ENCODE assay signal across 1 cellular context in the genomic region with DNA sequence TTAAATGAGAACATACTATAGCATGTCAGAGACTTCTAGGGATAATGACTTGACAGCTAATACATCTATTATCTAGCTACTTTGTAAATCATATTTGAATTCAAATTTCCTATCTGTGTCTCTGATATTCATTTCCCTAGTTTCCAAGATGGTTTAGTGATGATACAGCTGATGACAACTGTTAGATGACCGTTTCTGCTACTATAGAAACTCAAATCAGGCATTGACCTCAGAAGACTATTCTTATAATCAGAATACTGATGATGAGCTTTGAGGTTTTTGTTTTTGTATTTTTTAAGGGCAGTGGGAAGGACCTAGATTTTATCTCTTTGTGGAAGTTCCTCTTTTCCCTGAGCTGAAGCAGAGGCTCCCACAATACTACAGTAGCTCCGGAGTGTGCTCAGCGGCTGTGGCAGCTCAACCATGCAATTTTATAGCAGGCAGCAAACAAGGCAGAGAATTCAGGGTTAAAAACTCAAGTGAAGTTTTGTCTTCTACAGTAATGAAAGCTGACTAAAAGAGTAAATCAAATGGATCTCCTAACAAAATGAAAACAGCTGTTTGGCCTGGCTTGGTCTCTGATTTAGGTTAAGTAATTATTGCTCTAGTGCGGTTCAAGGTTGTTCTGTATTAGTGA.
A peak's percentile ranks its signal among the peaks of the same experiment; 100 is the strongest.
TF ChIP-seq lines count a peak whose summit lies in the region.

No MANE protein-coding gene starts in this region.

TF ChIP-seq in HEK293, 187 proteins besides CTCF, POLR2A, EP300 and RAD21 (continued from another document):
- TF ChIP-seq, protein P1, sequence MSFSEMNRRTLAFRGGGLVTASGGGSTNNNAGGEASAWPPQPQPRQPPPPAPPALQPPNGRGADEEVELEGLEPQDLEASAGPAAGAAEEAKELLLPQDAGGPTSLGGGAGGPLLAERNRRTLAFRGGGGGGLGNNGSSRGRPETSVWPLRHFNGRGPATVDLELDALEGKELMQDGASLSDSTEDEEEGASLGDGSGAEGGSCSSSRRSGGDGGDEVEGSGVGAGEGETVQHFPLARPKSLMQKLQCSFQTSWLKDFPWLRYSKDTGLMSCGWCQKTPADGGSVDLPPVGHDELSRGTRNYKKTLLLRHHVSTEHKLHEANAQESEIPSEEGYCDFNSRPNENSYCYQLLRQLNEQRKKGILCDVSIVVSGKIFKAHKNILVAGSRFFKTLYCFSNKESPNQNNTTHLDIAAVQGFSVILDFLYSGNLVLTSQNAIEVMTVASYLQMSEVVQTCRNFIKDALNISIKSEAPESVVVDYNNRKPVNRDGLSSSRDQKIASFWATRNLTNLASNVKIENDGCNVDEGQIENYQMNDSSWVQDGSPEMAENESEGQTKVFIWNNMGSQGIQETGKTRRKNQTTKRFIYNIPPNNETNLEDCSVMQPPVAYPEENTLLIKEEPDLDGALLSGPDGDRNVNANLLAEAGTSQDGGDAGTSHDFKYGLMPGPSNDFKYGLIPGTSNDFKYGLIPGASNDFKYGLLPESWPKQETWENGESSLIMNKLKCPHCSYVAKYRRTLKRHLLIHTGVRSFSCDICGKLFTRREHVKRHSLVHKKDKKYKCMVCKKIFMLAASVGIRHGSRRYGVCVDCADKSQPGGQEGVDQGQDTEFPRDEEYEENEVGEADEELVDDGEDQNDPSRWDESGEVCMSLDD (tag by site-specific recombination; IDR thresholded peaks at IDR 0.05): no peak
- TF ChIP-seq ZNF2 (tag by site-specific recombination; IDR thresholded peaks at IDR 0.05): no peak
- TF ChIP-seq, protein P2, sequence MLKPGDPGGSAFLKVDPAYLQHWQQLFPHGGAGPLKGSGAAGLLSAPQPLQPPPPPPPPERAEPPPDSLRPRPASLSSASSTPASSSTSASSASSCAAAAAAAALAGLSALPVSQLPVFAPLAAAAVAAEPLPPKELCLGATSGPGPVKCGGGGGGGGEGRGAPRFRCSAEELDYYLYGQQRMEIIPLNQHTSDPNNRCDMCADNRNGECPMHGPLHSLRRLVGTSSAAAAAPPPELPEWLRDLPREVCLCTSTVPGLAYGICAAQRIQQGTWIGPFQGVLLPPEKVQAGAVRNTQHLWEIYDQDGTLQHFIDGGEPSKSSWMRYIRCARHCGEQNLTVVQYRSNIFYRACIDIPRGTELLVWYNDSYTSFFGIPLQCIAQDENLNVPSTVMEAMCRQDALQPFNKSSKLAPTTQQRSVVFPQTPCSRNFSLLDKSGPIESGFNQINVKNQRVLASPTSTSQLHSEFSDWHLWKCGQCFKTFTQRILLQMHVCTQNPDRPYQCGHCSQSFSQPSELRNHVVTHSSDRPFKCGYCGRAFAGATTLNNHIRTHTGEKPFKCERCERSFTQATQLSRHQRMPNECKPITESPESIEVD (tag by site-specific recombination; IDR thresholded peaks at IDR 0.05): peak; percentile 88
- TF ChIP-seq TRIM28 (IDR thresholded peaks at IDR 0.05; ENCODE audit: borderline replicate concordance, low read length): 0 out of 2 replicates have a peak, but pooled peaks have one; percentile 39
- TF ChIP-seq PRDM2 (tag by site-specific recombination; IDR thresholded peaks at IDR 0.05; ENCODE audit: borderline replicate concordance): no peak
